11 cellular contexts compared by ENCODE assay signal in genomic region chr6:113672691-113673149, GRCh38.
DNase-seq lines count a peak whose midpoint lies in the region; TF ChIP-seq lines count a peak whose summit lies in the region.
"Had no signal": no experiment of that assay in that cellular context is flagged by ENCODE, and none has a peak within 500 bp of the region (broad histone marks: within the 10 kb centered on the region; RNA-seq: fewer than 3 reads in every experiment).

No MANE protein-coding gene starts in this region.

- intact Hi-C loops in esophagus muscularis mucosa (cut with DNase I): no loop called here
- intact Hi-C loops in activated T-helper 2 cell treated with anti-CD3 and anti-CD28 coated beads, Interferon-gamma antibody, Interleukin-2, Interleukin-4, amounts not matched to agents 10 μg/mL and 5 μg/mL and 100 μg/mL, durations not matched to agents 14 hours and 24 hours and 36 hours (cut with micrococcal nuclease): no loop called here

- H4K20me1 ChIP-seq in neural cell (ENCODE audit: insufficient read depth): no peaks in the 10 kb centered on the region

- H3K27ac Mint-ChIP-seq in activated T-helper 2 cell treated with anti-CD3 and anti-CD28 coated beads, Interferon-gamma antibody, Interleukin-2, Interleukin-4, amounts not matched to agents 10 μg/mL and 5 μg/mL and 100 μg/mL, durations not matched to agents 14 hours and 24 hours and 36 hours: no peak overlapping the region

- H3K79me2 ChIP-seq in neural cell (replicated peaks; ENCODE audit: insufficient read depth, low read length): no peaks in the 10 kb centered on the region

- H2AFZ ChIP-seq in neural cell (ENCODE audit: low read depth, low read length): no peak overlapping the region

- no peak for TF ChIP-seq CTCF in AG10803 (conservative IDR thresholded peaks at IDR 0.05; ENCODE audit: low read length)
- TF ChIP-seq CTCF in esophagus muscularis mucosa (IDR thresholded peaks at IDR 0.05): no peak
- no peak for TF ChIP-seq CTCF in neural cell (IDR thresholded peaks at IDR 0.05; ENCODE audit: poor library complexity, severe bottlenecking)

- TF ChIP-seq EP300 in esophagus muscularis mucosa (IDR thresholded peaks at IDR 0.05) (no peak), neural cell (conservative IDR thresholded peaks at IDR 0.05; ENCODE audit: poor library complexity, severe bottlenecking) (peak; percentile 10)

- no peak for TF ChIP-seq POLR2A in esophagus muscularis mucosa (IDR thresholded peaks at IDR 0.05; ENCODE audit: low read depth)

- no peaks in the 10 kb centered on the region for H3K9me2 ChIP-seq in neural cell (ENCODE audit: insufficient read depth, low read length)

- no peak for TF ChIP-seq RAD21 in neural cell (conservative IDR thresholded peaks at IDR 0.05)

- DNase-seq in AG10803 (ENCODE audit: low read depth) (peak; percentile 78), M059J (ENCODE audit: low read depth) (peak; percentile 80), esophagus muscularis mucosa (ENCODE audit: extremely low spot score) (no peak), NCI-H226 (no peak), HuH-7 (ENCODE audit: low spot score) (no peak)
- no peak for DNase-seq in activated T-helper 2 cell treated with anti-CD3 and anti-CD28 coated beads, Interferon-gamma antibody, Interleukin-2, Interleukin-4, amounts not matched to agents 10 μg/mL and 5 μg/mL and 100 μg/mL, durations not matched to agents 14 hours and 24 hours and 36 hours (ENCODE audit: low spot score)
- no peak for DNase-seq in activated CD4-positive, CD25-positive, alpha-beta regulatory T cell (lab: John Stamatoyannopoulos, UW)
- DNase-seq: esophagus squamous epithelium had no signal

- no peaks in the 10 kb centered on the region for H3K9me3 Mint-ChIP-seq in activated T-helper 2 cell treated with anti-CD3 and anti-CD28 coated beads, Interferon-gamma antibody, Interleukin-2, Interleukin-4, amounts not matched to agents 10 μg/mL and 5 μg/mL and 100 μg/mL, durations not matched to agents 14 hours and 24 hours and 36 hours

- peaks cover 9 to 25% (median 19%) of the 10 kb centered on the region in 4 donors for H3K4me1 ChIP-seq in esophagus muscularis mucosa

- WGBS in esophagus muscularis mucosa: 60% methylated on average over 5 of the region's 5 CpGs

- H3K4me1 Mint-ChIP-seq in activated T-helper 2 cell treated with anti-CD3 and anti-CD28 coated beads, Interferon-gamma antibody, Interleukin-2, Interleukin-4, amounts not matched to agents 10 μg/mL and 5 μg/mL and 100 μg/mL, durations not matched to agents 14 hours and 24 hours and 36 hours (ENCODE audit: low read depth): no peaks in the 10 kb centered on the region

- H3K9me3 ChIP-seq in esophagus muscularis mucosa (no peaks in the 10 kb centered on the region), neural cell (ENCODE audit: low read length) (no peaks in the 10 kb centered on the region)
- H3K9me3 ChIP-seq: esophagus squamous epithelium had no signal

- H3K4me3 ChIP-seq in AG10803 (ENCODE audit: low read length) (peak overlapping the region; percentile 54), esophagus muscularis mucosa (peak overlapping the region; percentile 7 to 48 (median 29)), neural cell (ENCODE audit: low read length) (peak overlapping the region; percentile 36)
- H3K4me3 ChIP-seq: K562, smooth muscle cell had no signal

- H3K27me3 Mint-ChIP-seq in activated T-helper 2 cell treated with anti-CD3 and anti-CD28 coated beads, Interferon-gamma antibody, Interleukin-2, Interleukin-4, amounts not matched to agents 10 μg/mL and 5 μg/mL and 100 μg/mL, durations not matched to agents 14 hours and 24 hours and 36 hours (ENCODE audit: low read depth): no peaks in the 10 kb centered on the region

- H3K36me3 ChIP-seq in esophagus muscularis mucosa (no peaks in the 10 kb centered on the region), neural cell (ENCODE audit: insufficient read depth, low read length) (no peaks in the 10 kb centered on the region)
- H3K36me3 ChIP-seq: esophagus squamous epithelium had no signal

- no peaks in the 10 kb centered on the region for H3F3A ChIP-seq in neural cell (ENCODE audit: insufficient read depth, low read length, poor library complexity, severe bottlenecking)

- H3K36me3 Mint-ChIP-seq in activated T-helper 2 cell treated with anti-CD3 and anti-CD28 coated beads, Interferon-gamma antibody, Interleukin-2, Interleukin-4, amounts not matched to agents 10 μg/mL and 5 μg/mL and 100 μg/mL, durations not matched to agents 14 hours and 24 hours and 36 hours (ENCODE audit: low read depth): no peaks in the 10 kb centered on the region

- H3K27me3 ChIP-seq in esophagus muscularis mucosa: no peaks in the 10 kb centered on the region
- no peaks in the 10 kb centered on the region for H3K27me3 ChIP-seq in neural cell (ENCODE audit: insufficient read depth, low read depth, low read length)
- H3K27me3 ChIP-seq: esophagus squamous epithelium had no signal

- H3K4me3 Mint-ChIP-seq in activated T-helper 2 cell treated with anti-CD3 and anti-CD28 coated beads, Interferon-gamma antibody, Interleukin-2, Interleukin-4, amounts not matched to agents 10 μg/mL and 5 μg/mL and 100 μg/mL, durations not matched to agents 14 hours and 24 hours and 36 hours (ENCODE audit: low read depth): no peak overlapping the region

- H3K9ac ChIP-seq in neural cell (ENCODE audit: low read length): no peak overlapping the region

- H3K4me2 ChIP-seq in neural cell (ENCODE audit: low read length): no peak overlapping the region
- H3K4me2 ChIP-seq: smooth muscle cell had no signal

- H3K27ac ChIP-seq in esophagus muscularis mucosa (replicated peaks in 1 of 4) (peak overlapping the region in 2 of 4 donors; percentile 30 to 31), neural cell (ENCODE audit: low read length) (peak overlapping the region; percentile 18)

TF ChIP-seq in neural cell, 6 proteins besides CTCF, POLR2A, EP300 and RAD21:
- TF ChIP-seq POLR2AphosphoS5 (IDR thresholded peaks at IDR 0.05) (peak; percentile 18), SMC3 (conservative IDR thresholded peaks at IDR 0.05; ENCODE audit: poor library complexity) (no peak), EZH2 (IDR thresholded peaks at IDR 0.05; ENCODE audit: borderline replicate concordance, insufficient read depth, low read length, poor library complexity, severe bottlenecking) (no peak), TAF1 (IDR thresholded peaks at IDR 0.05; ENCODE audit: low read depth) (no peak), MXI1 (conservative IDR thresholded peaks at IDR 0.05; ENCODE audit: poor library complexity, severe bottlenecking) (no peak)
- TF ChIP-seq, protein P1, sequence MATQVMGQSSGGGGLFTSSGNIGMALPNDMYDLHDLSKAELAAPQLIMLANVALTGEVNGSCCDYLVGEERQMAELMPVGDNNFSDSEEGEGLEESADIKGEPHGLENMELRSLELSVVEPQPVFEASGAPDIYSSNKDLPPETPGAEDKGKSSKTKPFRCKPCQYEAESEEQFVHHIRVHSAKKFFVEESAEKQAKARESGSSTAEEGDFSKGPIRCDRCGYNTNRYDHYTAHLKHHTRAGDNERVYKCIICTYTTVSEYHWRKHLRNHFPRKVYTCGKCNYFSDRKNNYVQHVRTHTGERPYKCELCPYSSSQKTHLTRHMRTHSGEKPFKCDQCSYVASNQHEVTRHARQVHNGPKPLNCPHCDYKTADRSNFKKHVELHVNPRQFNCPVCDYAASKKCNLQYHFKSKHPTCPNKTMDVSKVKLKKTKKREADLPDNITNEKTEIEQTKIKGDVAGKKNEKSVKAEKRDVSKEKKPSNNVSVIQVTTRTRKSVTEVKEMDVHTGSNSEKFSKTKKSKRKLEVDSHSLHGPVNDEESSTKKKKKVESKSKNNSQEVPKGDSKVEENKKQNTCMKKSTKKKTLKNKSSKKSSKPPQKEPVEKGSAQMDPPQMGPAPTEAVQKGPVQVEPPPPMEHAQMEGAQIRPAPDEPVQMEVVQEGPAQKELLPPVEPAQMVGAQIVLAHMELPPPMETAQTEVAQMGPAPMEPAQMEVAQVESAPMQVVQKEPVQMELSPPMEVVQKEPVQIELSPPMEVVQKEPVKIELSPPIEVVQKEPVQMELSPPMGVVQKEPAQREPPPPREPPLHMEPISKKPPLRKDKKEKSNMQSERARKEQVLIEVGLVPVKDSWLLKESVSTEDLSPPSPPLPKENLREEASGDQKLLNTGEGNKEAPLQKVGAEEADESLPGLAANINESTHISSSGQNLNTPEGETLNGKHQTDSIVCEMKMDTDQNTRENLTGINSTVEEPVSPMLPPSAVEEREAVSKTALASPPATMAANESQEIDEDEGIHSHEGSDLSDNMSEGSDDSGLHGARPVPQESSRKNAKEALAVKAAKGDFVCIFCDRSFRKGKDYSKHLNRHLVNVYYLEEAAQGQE (IDR thresholded peaks at IDR 0.05; ENCODE audit: borderline replicate concordance): peak; percentile 93

Comparison
In these comparisons a context has a peak if more than half of its experiments do, and no peak if none do; other contexts are left out.
1. DNase-seq: peak in AG10803 (single experiment) and M059J (single experiment); none in esophagus muscularis mucosa (single experiment), activated T-helper 2 cell treated with anti-CD3 and anti-CD28 coated beads, Interferon-gamma antibody, Interleukin-2, Interleukin-4, amounts not matched to agents 10 μg/mL and 5 μg/mL and 100 μg/mL, durations not matched to agents 14 hours and 24 hours and 36 hours (single experiment), NCI-H226 (single experiment), activated CD4-positive, CD25-positive, alpha-beta regulatory T cell (0 of 4) and HuH-7 (single experiment).
2. Peak in every context shown above with its lines, with median percentiles within 50 percentile points of each other: H3K4me3 ChIP-seq.